In genomic region chr10:113982745-113983144, GRCh38 we compare ENCODE assay signal across 10 cellular contexts.
DNase-seq lines count a peak whose midpoint lies in the region; ATAC-seq and TF ChIP-seq lines count a peak whose summit lies in the region.
"Had no signal": no experiment of that assay in that cellular context is flagged by ENCODE, and none has a peak within 500 bp of the region (broad histone marks: within the 10 kb centered on the region; RNA-seq: fewer than 3 reads in every experiment).

No MANE protein-coding gene starts in this region.

- H3K14ac ChIP-seq in H9 (ENCODE audit: insufficient read depth, low read length) = no peak overlapping the region

- H3K23ac ChIP-seq in H9 (ENCODE audit: insufficient read length, low read depth, low read length) = no peak overlapping the region

- no peaks in the 10 kb centered on the region for H3K23me2 ChIP-seq in H9 (ENCODE audit: insufficient read length, low read depth, low read length, poor library complexity, severe bottlenecking)

- H3K79me2 ChIP-seq in Loucy (ENCODE audit: insufficient read depth, low read length) = no peaks in the 10 kb centered on the region
- H3K79me2 ChIP-seq in H9 (ENCODE audit: insufficient read depth, low read length) = no peaks in the 10 kb centered on the region

- no peaks in the 10 kb centered on the region for H3K9me2 ChIP-seq in Loucy (replicated peaks; ENCODE audit: low read depth, low read length)

- H3K4me1 ChIP-seq in Loucy (ENCODE audit: insufficient read depth, low read length, poor library complexity, severe bottlenecking) (peaks cover 23% of the 10 kb centered on the region), H9 (ENCODE audit: insufficient read depth, low read length) (0 out of 2 replicates have a peak, but pooled peaks cover 2% of the 10 kb centered on the region)

- no peak overlapping the region for H3K56ac ChIP-seq in H9 (ENCODE audit: insufficient read length, low read depth, low read length)

- H3K27ac Mint-ChIP-seq in H9 (no peak overlapping the region), CD14-positive monocyte (no peak overlapping the region)

- H3K4me2 ChIP-seq in Loucy (ENCODE audit: low read depth, low read length, poor library complexity, severe bottlenecking) (peak overlapping the region; percentile 40), H9 (ENCODE audit: insufficient read depth, insufficient read length, low read length) (no peak overlapping the region)

- WGBS in H9 (ENCODE audit: extremely low coverage, insufficient read length, low lambda C conversion rate) = no CpG with 5 or more reads among the region's 4 CpGs

- H2BK120ac ChIP-seq in H9 (ENCODE audit: low read depth, low read length, poor library complexity, severe bottlenecking) = no peak overlapping the region

- intact Hi-C loops in CD14-positive monocyte (cut with micrococcal nuclease) = loop anchor here in 1 of 2 donors (5.0 to 10.0 kb wide), 2 partner anchors 35 to 62 kb away; partner anchors contain the start of gene ADRB1

- no peak overlapping the region for H3K27ac ChIP-seq in H9 (ENCODE audit: insufficient read length, low read depth, low read length)
- H3K27ac ChIP-seq: esophagus muscularis mucosa had no signal

- H3K9me3 ChIP-seq in Loucy (ENCODE audit: insufficient read depth, low read depth, low read length) (no peaks in the 10 kb centered on the region; the same call in 1 of the 2 replicates), H9 (ENCODE audit: control insufficient read depth, low read depth, low read length) (no peaks in the 10 kb centered on the region)
- H3K9me3 ChIP-seq: esophagus muscularis mucosa had no signal

- H3K9ac ChIP-seq in Loucy (ENCODE audit: low read depth, low read length, poor library complexity, severe bottlenecking) = peak overlapping the region; percentile 27
- no peak overlapping the region for H3K9ac ChIP-seq in H9 (ENCODE audit: extremely low read depth, insufficient read length, low read length)

- no peak overlapping the region for H2BK15ac ChIP-seq in H9 (ENCODE audit: low read depth, low read length)

- H3K36me3 ChIP-seq in Loucy (ENCODE audit: insufficient read depth, low read length) = no peaks in the 10 kb centered on the region
- H3K36me3 ChIP-seq: esophagus muscularis mucosa had no signal

- H3K4me3 ChIP-seq in Loucy (ENCODE audit: low read length, poor library complexity, severe bottlenecking) = peak overlapping the region; percentile 25
- H3K4me3 ChIP-seq: esophagus muscularis mucosa had no signal

- ATAC-seq in GM18909 (IDR thresholded peaks at IDR 0.05; ENCODE audit: poor library complexity, unreplicated experiment) = peak; percentile 93
- ATAC-seq in HG02571 (IDR thresholded peaks at IDR 0.05; ENCODE audit: unreplicated experiment) = peak; percentile 87

- DNase-seq in mucosa of gallbladder (ENCODE audit: low spot score) = peak; percentile 23
- no peak for DNase-seq in OCI-M2 (lab: John Stamatoyannopoulos, UW; ENCODE audit: unreplicated experiment)
- DNase-seq in H9 = no peak
- DNase-seq in CD14-positive monocyte (ENCODE audit: low spot score) = no peak
- DNase-seq in HCEC 1CT = no peak
- DNase-seq: NCI-H82 had no signal

- H2BK20ac ChIP-seq in H9 (ENCODE audit: low read depth, low read length, poor library complexity, severe bottlenecking) = no peak overlapping the region

- no peak overlapping the region for H3T11ph ChIP-seq in H9 (ENCODE audit: low read length)

- H2AFZ ChIP-seq in Loucy (ENCODE audit: low read length) (peak overlapping the region; percentile 69), H9 (ENCODE audit: low read length) (no peak overlapping the region)

- no peak overlapping the region for H2BK5ac ChIP-seq in H9 (ENCODE audit: insufficient read length, low read length)

- H4K5ac ChIP-seq in H9 (ENCODE audit: insufficient read length, low read depth, low read length) = no peak overlapping the region

- H3K4me3 Mint-ChIP-seq in H9 (no peak overlapping the region), CD14-positive monocyte (no peak overlapping the region)

- H3K27me3 Mint-ChIP-seq in H9 (ENCODE audit: low read depth) (peaks cover 3% of the 10 kb centered on the region; the same call in 1 of the 2 replicates), CD14-positive monocyte (ENCODE audit: low read depth in 3 of 3) (peaks cover 0 to 3% (median 3%) of the 10 kb centered on the region in 3 donors)

- no peak overlapping the region for H3K4ac ChIP-seq in H9 (ENCODE audit: low read depth, low read length)

- H3K27me3 ChIP-seq in Loucy (ENCODE audit: insufficient read depth, low read length, poor library complexity, severe bottlenecking) (no peaks in the 10 kb centered on the region), H9 (ENCODE audit: insufficient read depth, low read length) (no peaks in the 10 kb centered on the region; the same call in 1 of the 2 replicates)
- H3K27me3 ChIP-seq: esophagus muscularis mucosa had no signal

- no peaks in the 10 kb centered on the region; a peak in 1 of 5 replicates for H3K9me3 Mint-ChIP-seq in H9
- peaks cover 0 to 17% (median 2%) of the 10 kb centered on the region in 7 donors for H3K9me3 Mint-ChIP-seq in CD14-positive monocyte

- H4K8ac ChIP-seq in H9 (replicated peaks; ENCODE audit: insufficient read length, low read depth, low read length) = no peak overlapping the region

- no peaks in the 10 kb centered on the region for H3F3A ChIP-seq in Loucy (ENCODE audit: low read depth)

- H2AK5ac ChIP-seq in H9 (ENCODE audit: insufficient read length, low read length) = no peak overlapping the region

- H4K20me1 ChIP-seq in Loucy (ENCODE audit: insufficient read depth, low read length, poor library complexity, severe bottlenecking) (no peaks in the 10 kb centered on the region), H9 (ENCODE audit: control insufficient read depth, insufficient read depth, insufficient read length) (no peaks in the 10 kb centered on the region)

- H3K36me3 Mint-ChIP-seq in H9 (ENCODE audit: insufficient read depth in 1 of 3, low read depth in 3 of 3) (no peaks in the 10 kb centered on the region; a peak in 1 of 7 replicates), CD14-positive monocyte (peaks cover 0 to 10% of the 10 kb centered on the region in 2 donors)

- H3K4me1 Mint-ChIP-seq in H9 (peaks cover 12 to 22% of the 10 kb centered on the region in 2 experiments), CD14-positive monocyte (peaks cover 35% of the 10 kb centered on the region)

- no peaks in the 10 kb centered on the region for H3K79me1 ChIP-seq in H9 (ENCODE audit: insufficient read depth, low read depth, low read length, poor library complexity, severe bottlenecking)

- H3K18ac ChIP-seq in H9 (ENCODE audit: insufficient read length, low read depth, low read length) = no peak overlapping the region

- H4K91ac ChIP-seq in H9 (ENCODE audit: insufficient read length, low read depth, low read length) = no peak overlapping the region

- TF ChIP-seq CTCF in Loucy (conservative IDR thresholded peaks at IDR 0.05; ENCODE audit: low read length) (no peak), H9 (conservative IDR thresholded peaks at IDR 0.05) (no peak), CD14-positive monocyte (IDR thresholded peaks at IDR 0.05) (no peak)

- no peak overlapping the region for H2BK12ac ChIP-seq in H9 (ENCODE audit: insufficient read length, low read depth, low read length)
